Comparison of ENCODE assay signal across 8 cellular contexts in genomic region chr17:42067371-42068180, GRCh38. TPM values are rescaled to one million over a fixed set of nuclear protein-coding genes. Genes with fewer than 3 reads are reported as not detected.
A peak's percentile ranks its signal among the peaks of the same experiment; 100 is the strongest.
DNase-seq lines count a peak whose midpoint lies in the region; ATAC-seq and TF ChIP-seq lines count a peak whose summit lies in the region.

No MANE protein-coding gene starts in this region.

- H3K27me3 ChIP-seq in Loucy (ENCODE audit: insufficient read depth, low read length, poor library complexity, severe bottlenecking) = no peaks in the 10 kb centered on the region
- H3K27me3 ChIP-seq in breast epithelium = peaks cover 0 to 7% of the 10 kb centered on the region in 2 donors

- no peak overlapping the region for H3K4me2 ChIP-seq in Loucy (ENCODE audit: low read depth, low read length, poor library complexity, severe bottlenecking)

- H3K9ac ChIP-seq in Loucy (ENCODE audit: low read depth, low read length, poor library complexity, severe bottlenecking) = no peak overlapping the region

- no peak for TF ChIP-seq POLR2A in breast epithelium (IDR thresholded peaks at IDR 0.05)

- DNase-seq in ELF-1 (ENCODE audit: low read depth, low spot score) (peak; percentile 91), breast epithelium (ENCODE audit: low spot score in 2 of 2) (peak; percentile 30 to 65), left lobe of liver (ENCODE audit: low spot score) (peak; percentile 71)
- peak; percentile 60 to 74 for DNase-seq in stimulated activated CD4-positive, alpha-beta T cell treated with anti-CD3 and anti-CD28 coated beads, Interleukin-4, amount 100 ng/mL, for 48 hours (ENCODE audit: low read depth in 2 of 2)

- H2AFZ ChIP-seq in Loucy (ENCODE audit: low read length) = no peak overlapping the region; the same call in 1 of the 2 replicates

- H3K36me3 ChIP-seq in Loucy (ENCODE audit: insufficient read depth, low read length) (no peaks in the 10 kb centered on the region), breast epithelium (no peaks in the 10 kb centered on the region)

- peaks cover 4% of the 10 kb centered on the region; the same call in 1 of the 2 replicates for H3K79me2 ChIP-seq in Loucy (ENCODE audit: insufficient read depth, low read length)

- peak; percentile 89 for ATAC-seq in left lobe of liver
- no peak for ATAC-seq in HG03175 (IDR thresholded peaks at IDR 0.05; ENCODE audit: unreplicated experiment)
- ATAC-seq in HG03432 (IDR thresholded peaks at IDR 0.05; ENCODE audit: unreplicated experiment) = no peak

- intact Hi-C loops in breast epithelium (cut with DNase I; ENCODE audit: low total_unique reads) = no loop called here

- no peaks in the 10 kb centered on the region for H3K9me3 ChIP-seq in Loucy (ENCODE audit: insufficient read depth, low read depth, low read length)
- H3K9me3 ChIP-seq in breast epithelium = no peaks in the 10 kb centered on the region

- H3F3A ChIP-seq in Loucy (ENCODE audit: low read depth) = no peaks in the 10 kb centered on the region

- H3K4me1 ChIP-seq in Loucy (ENCODE audit: insufficient read depth, low read length, poor library complexity, severe bottlenecking) (peaks cover 22% of the 10 kb centered on the region), breast epithelium (no peaks in the 10 kb centered on the region)

- no peak overlapping the region for H3K27ac ChIP-seq in breast epithelium

- H3K4me3 ChIP-seq in Loucy (ENCODE audit: low read length, poor library complexity, severe bottlenecking) (no peak overlapping the region), WI38 (ENCODE audit: low read depth, low read length) (no peak overlapping the region), breast epithelium (no peak overlapping the region)

- H3K9me2 ChIP-seq in Loucy (replicated peaks; ENCODE audit: low read depth, low read length) = no peaks in the 10 kb centered on the region

- TF ChIP-seq CTCF in Loucy (conservative IDR thresholded peaks at IDR 0.05; ENCODE audit: low read length) = peak; percentile 98
- peak; percentile 94 for TF ChIP-seq CTCF in WI38 (IDR thresholded peaks at IDR 0.05; ENCODE audit: low read depth, low read length)
- TF ChIP-seq CTCF in breast epithelium (IDR thresholded peaks at IDR 0.05) = peak; percentile 60 to 80 (median 80)

- no peaks in the 10 kb centered on the region for H4K20me1 ChIP-seq in Loucy (ENCODE audit: insufficient read depth, low read length, poor library complexity, severe bottlenecking)

RNA-seq across cellular contexts. Expression of gene C17orf113, which starts 17.2 kb away (rescaled TPM):
- total RNA-seq in breast epithelium (1 to 10 TPM; 1.3 to 4.0 (median 2.3) TPM), left lobe of liver (0.20 TPM)

RNA-seq across cellular contexts. Expression of gene ZNF385C, which starts 30.7 kb away (rescaled TPM):
- total RNA-seq in breast epithelium = 1 to 10 TPM in 1 of 3 donors, under 1 TPM in 2; 0.48 to 1.0 (median 0.66) TPM
- 0.13 TPM for total RNA-seq in left lobe of liver

RNA-seq across cellular contexts. Expression of gene DHX58, which starts 44.9 kb away (rescaled TPM):
- total RNA-seq in breast epithelium (10 to 100 TPM; 13.1 to 22.8 (median 13.4) TPM), left lobe of liver (30.3 TPM)

RNA-seq across cellular contexts. Expression of gene NKIRAS2, which starts 47.7 kb away (rescaled TPM):
- total RNA-seq in breast epithelium = 10 to 100 TPM; 21.6 to 33.8 (median 22.5) TPM
- 12.9 TPM for total RNA-seq in left lobe of liver

RNA-seq across cellular contexts. Expression of gene DNAJC7, which starts 50.3 kb away (rescaled TPM):
- 10 to 100 TPM; 69.7 to 73.7 (median 70.4) TPM for total RNA-seq in breast epithelium
- total RNA-seq in left lobe of liver = 33.2 TPM
